In the genomic region with DNA sequence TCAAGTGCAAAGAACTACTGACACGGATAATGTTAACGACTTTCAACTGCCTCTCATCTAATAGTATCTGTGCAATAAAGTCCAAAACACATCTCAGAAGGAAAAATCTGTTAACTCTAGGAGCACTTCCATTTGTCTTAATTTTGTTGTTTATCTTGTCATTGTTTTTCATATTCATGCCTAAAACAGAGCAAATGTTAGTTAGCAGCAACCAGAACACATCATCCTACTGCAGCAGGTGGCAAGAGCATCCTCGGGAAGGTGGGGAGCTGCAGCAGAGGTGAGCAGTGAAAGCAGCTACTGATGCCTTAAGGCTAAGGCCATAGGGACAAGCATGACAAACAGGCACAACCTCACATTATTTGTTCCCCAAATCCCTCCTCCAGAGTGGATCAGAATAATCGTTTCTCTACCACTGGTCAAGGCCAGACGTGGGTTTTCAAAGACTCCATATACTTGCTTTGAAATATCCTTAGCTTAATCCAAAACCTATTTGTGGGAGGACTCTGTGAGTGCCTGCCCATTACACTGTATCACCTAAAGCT, we compare ENCODE assay signal across 8 cellular contexts. TPM values are rescaled to one million over a fixed set of nuclear protein-coding genes. Genes with fewer than 3 reads are reported as not detected.
DNase-seq lines count a peak whose midpoint lies in the region; ATAC-seq and TF ChIP-seq lines count a peak whose summit lies in the region.

No MANE protein-coding gene starts in this region.

- DNase-seq in GM23338 (ENCODE audit: low spot score) (no peak), SJCRH30 (no peak), fibroblast of the aortic adventitia (ENCODE audit: low read depth) (no peak), NCI-H1436 treated with DMSO at 0.1 percent for 48 hours (lab: John Stamatoyannopoulos, UW) (no peak)

- no peaks in the 10 kb centered on the region for H3F3A ChIP-seq in GM23338 (replicated peaks; ENCODE audit: low read depth)

- H3K79me2 ChIP-seq in GM23338 (replicated peaks; ENCODE audit: insufficient read depth) = peaks cover 61% of the 10 kb centered on the region

- peak overlapping the region; percentile 79 for H3K4me2 ChIP-seq in GM23338

- peaks cover 44% of the 10 kb centered on the region; the same call in 2 of the 3 replicates for H3K36me3 Mint-ChIP-seq in GM23338 (ENCODE audit: low read depth)

- ATAC-seq in GM23338 (no peak), GM21717 (IDR thresholded peaks at IDR 0.05; ENCODE audit: unreplicated experiment) (no peak), HG03280 (IDR thresholded peaks at IDR 0.05; ENCODE audit: unreplicated experiment) (no peak), HG02938 (IDR thresholded peaks at IDR 0.05; ENCODE audit: unreplicated experiment) (no peak)

- H2AFZ ChIP-seq in GM23338 = no peak overlapping the region

- H3K27ac Mint-ChIP-seq in GM23338 = peak overlapping the region; percentile 98

- peak overlapping the region; percentile 90 for H3K9ac ChIP-seq in skeletal muscle tissue (ENCODE audit: low read depth in 1 of 3, low read length in 3 of 3)

- peak overlapping the region; percentile 77 for H3K4me3 ChIP-seq in GM23338
- peak overlapping the region; percentile 76 for H3K4me3 ChIP-seq in SJCRH30
- H3K4me3 ChIP-seq in fibroblast of the aortic adventitia (ENCODE audit: low read depth, low read length) = peak overlapping the region; percentile 97
- peak overlapping the region; percentile 90 to 93 (median 93) for H3K4me3 ChIP-seq in skeletal muscle tissue (ENCODE audit: low read length in 3 of 3)

- peaks cover 5% of the 10 kb centered on the region for H3K27me3 Mint-ChIP-seq in GM23338 (ENCODE audit: insufficient read depth, low read depth, poor library complexity)

- H3K27ac ChIP-seq in GM23338 (ENCODE audit: low read depth) (no peak overlapping the region), SJCRH30 (no peak overlapping the region; the same call in 1 of the 2 replicates), skeletal muscle tissue (ENCODE audit: low read depth, low read length) (peak overlapping the region; percentile 92)

- TF ChIP-seq CTCF in GM23338 (conservative IDR thresholded peaks at IDR 0.05; ENCODE audit: low read depth in 2 of 2) (no peak), fibroblast of the aortic adventitia (IDR thresholded peaks at IDR 0.05; ENCODE audit: insufficient read depth, low read length) (no peak)

- H3K4me1 ChIP-seq in GM23338 (ENCODE audit: insufficient read depth) (peaks cover 50% of the 10 kb centered on the region), SJCRH30 (peaks cover 17% of the 10 kb centered on the region), skeletal muscle tissue (ENCODE audit: control insufficient read depth in 3 of 3, insufficient read depth in 3 of 3, low read length in 3 of 3) (peaks cover 12 to 18% (median 15%) of the 10 kb centered on the region in 3 donors)

- H3K9me3 ChIP-seq in SJCRH30 (replicated peaks) (no peaks in the 10 kb centered on the region), skeletal muscle tissue (ENCODE audit: control insufficient read depth in 3 of 3, low read length in 3 of 3) (no peaks in the 10 kb centered on the region)

- H4K20me1 ChIP-seq in GM23338 (replicated peaks; ENCODE audit: insufficient read depth) = peaks cover 54% of the 10 kb centered on the region

- peaks cover 15% of the 10 kb centered on the region for H3K9me2 ChIP-seq in GM23338 (ENCODE audit: insufficient read depth)

- peaks cover 4% of the 10 kb centered on the region; the same call in 2 of the 3 replicates for H3K9me3 Mint-ChIP-seq in GM23338

- peaks cover 53% of the 10 kb centered on the region for H3K4me1 Mint-ChIP-seq in GM23338

- H3K4me3 Mint-ChIP-seq in GM23338 = peak overlapping the region; percentile 100

- no peaks in the 10 kb centered on the region; the same call in 1 of the 2 replicates for H3K36me3 ChIP-seq in GM23338 (ENCODE audit: insufficient read depth)
- peaks cover 4% of the 10 kb centered on the region for H3K36me3 ChIP-seq in SJCRH30
- H3K36me3 ChIP-seq in skeletal muscle tissue (ENCODE audit: control insufficient read depth in 3 of 3, insufficient read depth in 3 of 3, low read length in 3 of 3) = no peaks in the 10 kb centered on the region

- H3K27me3 ChIP-seq in GM23338 (ENCODE audit: insufficient read depth) (no peaks in the 10 kb centered on the region), SJCRH30 (no peaks in the 10 kb centered on the region), skeletal muscle tissue (ENCODE audit: control insufficient read depth in 3 of 3, insufficient read depth in 3 of 3, low read length in 3 of 3) (no peaks in the 10 kb centered on the region)

TF ChIP-seq in GM23338, 12 proteins besides CTCF, POLR2A, EP300 and RAD21 (continues in another document):
- TF ChIP-seq, protein P1, sequence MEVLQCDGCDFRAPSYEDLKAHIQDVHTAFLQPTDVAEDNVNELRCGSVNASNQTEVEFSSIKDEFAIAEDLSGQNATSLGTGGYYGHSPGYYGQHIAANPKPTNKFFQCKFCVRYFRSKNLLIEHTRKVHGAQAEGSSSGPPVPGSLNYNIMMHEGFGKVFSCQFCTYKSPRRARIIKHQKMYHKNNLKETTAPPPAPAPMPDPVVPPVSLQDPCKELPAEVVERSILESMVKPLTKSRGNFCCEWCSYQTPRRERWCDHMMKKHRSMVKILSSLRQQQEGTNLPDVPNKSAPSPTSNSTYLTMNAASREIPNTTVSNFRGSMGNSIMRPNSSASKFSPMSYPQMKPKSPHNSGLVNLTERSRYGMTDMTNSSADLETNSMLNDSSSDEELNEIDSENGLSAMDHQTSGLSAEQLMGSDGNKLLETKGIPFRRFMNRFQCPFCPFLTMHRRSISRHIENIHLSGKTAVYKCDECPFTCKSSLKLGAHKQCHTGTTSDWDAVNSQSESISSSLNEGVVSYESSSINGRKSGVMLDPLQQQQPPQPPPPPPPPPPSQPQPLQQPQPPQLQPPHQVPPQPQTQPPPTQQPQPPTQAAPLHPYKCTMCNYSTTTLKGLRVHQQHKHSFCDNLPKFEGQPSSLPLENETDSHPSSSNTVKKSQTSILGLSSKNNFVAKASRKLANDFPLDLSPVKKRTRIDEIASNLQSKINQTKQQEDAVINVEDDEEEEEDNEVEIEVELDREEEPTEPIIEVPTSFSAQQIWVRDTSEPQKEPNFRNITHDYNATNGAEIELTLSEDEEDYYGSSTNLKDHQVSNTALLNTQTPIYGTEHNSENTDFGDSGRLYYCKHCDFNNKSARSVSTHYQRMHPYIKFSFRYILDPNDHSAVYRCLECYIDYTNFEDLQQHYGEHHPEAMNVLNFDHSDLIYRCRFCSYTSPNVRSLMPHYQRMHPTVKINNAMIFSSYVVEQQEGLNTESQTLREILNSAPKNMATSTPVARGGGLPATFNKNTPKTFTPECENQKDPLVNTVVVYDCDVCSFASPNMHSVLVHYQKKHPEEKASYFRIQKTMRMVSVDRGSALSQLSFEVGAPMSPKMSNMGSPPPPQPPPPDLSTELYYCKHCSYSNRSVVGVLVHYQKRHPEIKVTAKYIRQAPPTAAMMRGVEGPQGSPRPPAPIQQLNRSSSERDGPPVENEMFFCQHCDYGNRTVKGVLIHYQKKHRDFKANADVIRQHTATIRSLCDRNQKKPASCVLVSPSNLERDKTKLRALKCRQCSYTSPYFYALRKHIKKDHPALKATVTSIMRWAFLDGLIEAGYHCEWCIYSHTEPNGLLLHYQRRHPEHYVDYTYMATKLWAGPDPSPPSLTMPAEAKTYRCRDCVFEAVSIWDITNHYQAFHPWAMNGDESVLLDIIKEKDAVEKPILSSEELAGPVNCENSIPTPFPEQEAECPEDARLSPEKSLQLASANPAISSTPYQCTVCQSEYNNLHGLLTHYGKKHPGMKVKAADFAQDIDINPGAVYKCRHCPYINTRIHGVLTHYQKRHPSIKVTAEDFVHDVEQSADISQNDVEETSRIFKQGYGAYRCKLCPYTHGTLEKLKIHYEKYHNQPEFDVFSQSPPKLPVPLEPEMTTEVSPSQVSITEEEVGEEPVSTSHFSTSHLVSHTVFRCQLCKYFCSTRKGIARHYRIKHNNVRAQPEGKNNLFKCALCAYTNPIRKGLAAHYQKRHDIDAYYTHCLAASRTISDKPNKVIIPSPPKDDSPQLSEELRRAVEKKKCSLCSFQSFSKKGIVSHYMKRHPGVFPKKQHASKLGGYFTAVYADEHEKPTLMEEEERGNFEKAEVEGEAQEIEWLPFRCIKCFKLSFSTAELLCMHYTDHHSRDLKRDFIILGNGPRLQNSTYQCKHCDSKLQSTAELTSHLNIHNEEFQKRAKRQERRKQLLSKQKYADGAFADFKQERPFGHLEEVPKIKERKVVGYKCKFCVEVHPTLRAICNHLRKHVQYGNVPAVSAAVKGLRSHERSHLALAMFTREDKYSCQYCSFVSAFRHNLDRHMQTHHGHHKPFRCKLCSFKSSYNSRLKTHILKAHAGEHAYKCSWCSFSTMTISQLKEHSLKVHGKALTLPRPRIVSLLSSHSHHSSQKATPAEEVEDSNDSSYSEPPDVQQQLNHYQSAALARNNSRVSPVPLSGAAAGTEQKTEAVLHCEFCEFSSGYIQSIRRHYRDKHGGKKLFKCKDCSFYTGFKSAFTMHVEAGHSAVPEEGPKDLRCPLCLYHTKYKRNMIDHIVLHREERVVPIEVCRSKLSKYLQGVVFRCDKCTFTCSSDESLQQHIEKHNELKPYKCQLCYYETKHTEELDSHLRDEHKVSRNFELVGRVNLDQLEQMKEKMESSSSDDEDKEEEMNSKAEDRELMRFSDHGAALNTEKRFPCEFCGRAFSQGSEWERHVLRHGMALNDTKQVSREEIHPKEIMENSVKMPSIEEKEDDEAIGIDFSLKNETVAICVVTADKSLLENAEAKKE (CRISPR knock-in tag; IDR thresholded peaks at IDR 0.05) = no peak

RNA-seq across cellular contexts. Expression of a gene that starts 1.1 kb away (rescaled TPM):
- total RNA-seq in GM23338 (2014; rRNA removed; shearing (Covaris generic)) = 278 and 339 TPM in 2 replicates
- 152 and 172 TPM in 2 replicates for polyA plus RNA-seq in GM23338 (2016; fragmentation: Nextera tagmentation; extraction: Ambion mirVana)
- total RNA-seq in SJCRH30 (2014; rRNA removed; shearing (Covaris generic)) = 70.6 and 75.2 TPM in 2 replicates
- total RNA-seq in fibroblast of the aortic adventitia (ENCODE audit: low replicate concordance) (37.6 and 90.5 TPM in 2 replicates), skeletal muscle tissue (50.6 TPM)
